7 cellular contexts compared by ENCODE assay signal in the genomic region with DNA sequence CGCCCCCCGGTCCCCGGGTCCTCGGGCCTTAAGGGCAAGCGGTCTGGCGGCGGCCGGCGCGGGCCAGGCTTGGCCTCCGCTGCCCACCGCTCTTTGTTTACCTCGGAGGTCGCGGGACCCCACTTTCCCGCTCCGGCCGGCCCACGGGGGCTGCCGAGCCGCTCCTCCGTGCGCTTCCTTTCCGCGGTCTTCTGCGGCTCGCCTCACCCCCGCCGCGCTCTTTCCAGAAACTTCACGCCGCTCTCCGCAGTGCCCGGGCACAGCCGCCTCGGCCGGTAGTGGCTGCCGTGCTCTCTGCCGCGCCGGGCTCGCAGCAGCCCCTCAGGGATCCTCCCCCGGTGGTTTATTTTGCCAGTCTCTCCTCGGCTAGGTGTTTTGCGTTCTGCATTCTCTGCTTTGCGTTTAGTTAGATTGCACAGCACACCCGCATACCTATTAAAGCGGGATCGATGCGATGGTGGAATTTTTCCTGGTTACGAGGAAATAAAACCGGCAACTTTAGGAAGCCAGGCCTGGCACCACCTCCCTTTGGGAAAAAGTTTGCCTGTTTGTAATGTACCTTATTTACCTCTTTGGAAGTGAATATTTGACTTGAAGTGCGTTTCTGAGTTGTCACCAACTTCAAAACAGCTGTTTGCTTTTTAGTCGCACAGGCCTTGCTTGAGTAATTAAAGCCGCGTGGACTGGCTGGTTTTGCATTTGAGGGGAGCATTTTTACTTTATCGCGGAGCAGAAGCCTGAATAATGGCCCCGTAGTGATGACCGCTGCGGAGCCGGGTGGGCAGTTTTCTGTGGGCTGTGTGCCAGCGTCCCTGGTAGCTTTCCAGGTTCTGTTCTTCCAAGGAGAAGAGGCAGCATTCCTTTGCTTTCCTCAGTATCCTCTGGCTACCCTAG.
DNase-seq lines count a peak whose midpoint lies in the region; ATAC-seq lines count a peak whose summit lies in the region.

No MANE protein-coding gene starts in this region.

- ATAC-seq in GM18511 (IDR thresholded peaks at IDR 0.05; ENCODE audit: unreplicated experiment) = peak; percentile 62
- peak; percentile 47 for ATAC-seq in HG02870 (IDR thresholded peaks at IDR 0.05; ENCODE audit: unreplicated experiment)

- peak; percentile 62 for DNase-seq in NCI-H69 (lab: John Stamatoyannopoulos, UW)
- peak; percentile 51 for DNase-seq in activated CD8-positive, alpha-beta memory T cell treated with anti-CD3 and anti-CD28 coated beads, Interleukin-2, amount 50 U/mL, for 4 hours
- peak; percentile 17 for DNase-seq in epidermal melanocyte (ENCODE audit: insufficient read length, low spot score)
- DNase-seq in middle frontal gyrus (ENCODE audit: extremely low spot score, low spot score) = peak; percentile 16
- peak; percentile 21 for DNase-seq in stimulated activated CD8-positive, alpha-beta memory T cell treated with anti-CD3 and anti-CD28 coated beads, Interleukin-7, amount 100 ng/mL, for 24 hours (ENCODE audit: low read depth)

Comparison
In these comparisons a context has a peak if more than half of its experiments do, and no peak if none do; other contexts are left out.
1. Peak in every context shown above with its lines: DNase-seq and ATAC-seq.